ENCODE assay signal across 6 cellular contexts in the genomic region with DNA sequence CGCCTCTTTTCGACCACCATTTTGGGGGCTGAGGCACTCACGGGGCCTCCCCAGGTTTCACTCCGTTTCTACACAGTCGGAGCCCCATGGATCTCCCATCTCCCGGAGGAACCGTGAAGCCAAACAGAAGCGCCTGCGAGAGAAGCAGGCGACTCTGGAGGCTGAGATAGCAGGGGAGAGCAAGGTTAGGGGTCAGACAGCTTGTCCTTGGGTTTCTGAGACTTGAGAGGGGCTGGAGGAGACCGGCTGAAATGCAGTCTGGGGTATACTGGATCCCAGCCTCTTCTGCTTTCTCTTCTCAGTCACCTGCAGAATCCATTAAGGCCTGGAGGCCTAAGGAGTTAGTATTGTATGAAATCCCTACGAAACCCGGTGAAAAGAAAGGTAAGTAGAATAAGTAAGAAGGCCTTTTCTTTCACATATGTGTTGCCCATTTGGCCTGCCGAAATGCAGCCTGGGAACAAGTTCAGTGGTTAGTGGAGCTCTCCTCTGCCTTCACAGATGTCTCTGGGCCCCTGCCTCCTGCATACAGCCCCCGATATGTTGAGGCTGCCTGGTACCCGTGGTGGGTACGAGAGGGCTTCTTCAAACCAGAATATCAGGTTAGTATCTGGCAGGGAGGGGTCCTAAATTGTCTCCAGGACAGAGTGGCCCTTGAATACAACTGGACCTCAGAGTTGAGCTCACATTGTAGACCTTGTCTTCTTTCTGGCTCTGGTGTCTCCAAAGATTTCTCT. TPM values are rescaled to one million over a fixed set of nuclear protein-coding genes. Genes with fewer than 3 reads are reported as not detected.
DNase-seq lines count a peak whose midpoint lies in the region; ATAC-seq and TF ChIP-seq lines count a peak whose summit lies in the region.

No MANE protein-coding gene starts in this region.

- TF ChIP-seq RAD21 in neural cell (conservative IDR thresholded peaks at IDR 0.05): no peak

- no peaks in the 10 kb centered on the region for H3F3A ChIP-seq in neural cell (ENCODE audit: insufficient read depth, low read length, poor library complexity, severe bottlenecking)

- no peak for ATAC-seq in GM18909 (IDR thresholded peaks at IDR 0.05; ENCODE audit: poor library complexity, unreplicated experiment)

- DNase-seq in effector CD4-positive, alpha-beta T cell: no peak
- no peak for DNase-seq in OCI-M2 (lab: John Stamatoyannopoulos, UW; ENCODE audit: unreplicated experiment)

- no peak overlapping the region for H2AFZ ChIP-seq in neural cell (ENCODE audit: low read depth, low read length)

- no peak overlapping the region for H3K27ac ChIP-seq in neural cell (ENCODE audit: low read length)

- H3K9me2 ChIP-seq in neural cell (ENCODE audit: insufficient read depth, low read length): no peaks in the 10 kb centered on the region

- H3K36me3 Mint-ChIP-seq in IgD-negative memory B cell (peaks cover 4% of the 10 kb centered on the region), brain (peaks cover 54% of the 10 kb centered on the region)

- H3K4me3 ChIP-seq in neural cell (ENCODE audit: low read length): peak overlapping the region; percentile 70

- no peaks in the 10 kb centered on the region for H3K9me3 ChIP-seq in neural cell (ENCODE audit: low read length)

- no peaks in the 10 kb centered on the region for H3K27me3 ChIP-seq in neural cell (ENCODE audit: insufficient read depth, low read depth, low read length)

- TF ChIP-seq CTCF in brain (conservative IDR thresholded peaks at IDR 0.05) (no peak), neural cell (IDR thresholded peaks at IDR 0.05; ENCODE audit: poor library complexity, severe bottlenecking) (no peak)

- no peaks in the 10 kb centered on the region for H3K9me3 Mint-ChIP-seq in IgD-negative memory B cell
- H3K9me3 Mint-ChIP-seq in brain: no peaks in the 10 kb centered on the region

- H3K27ac Mint-ChIP-seq in IgD-negative memory B cell (peak overlapping the region; percentile 4 to 89 (median 31)), brain (peak overlapping the region; percentile 87 to 99 (median 97))

- H3K4me1 Mint-ChIP-seq in IgD-negative memory B cell (peaks cover 9 to 14% (median 11%) of the 10 kb centered on the region in 3 donors), brain (peaks cover 50% of the 10 kb centered on the region)

- H3K27me3 Mint-ChIP-seq in IgD-negative memory B cell: no peaks in the 10 kb centered on the region
- H3K27me3 Mint-ChIP-seq in brain: peaks cover 3% of the 10 kb centered on the region

- H3K4me3 Mint-ChIP-seq in IgD-negative memory B cell (peak overlapping the region; percentile 94 to 98 (median 96)), brain (peak overlapping the region; percentile 88 to 96 (median 95))

- peaks cover 7% of the 10 kb centered on the region for H3K36me3 ChIP-seq in neural cell (ENCODE audit: insufficient read depth, low read length)

- no peaks in the 10 kb centered on the region for H3K79me2 ChIP-seq in neural cell (replicated peaks; ENCODE audit: insufficient read depth, low read length)

- peak overlapping the region; percentile 63 for H3K9ac ChIP-seq in neural cell (ENCODE audit: low read length)

- TF ChIP-seq EP300 in neural cell (conservative IDR thresholded peaks at IDR 0.05; ENCODE audit: poor library complexity, severe bottlenecking): no peak

- H4K20me1 ChIP-seq in neural cell (ENCODE audit: insufficient read depth): no peaks in the 10 kb centered on the region

- peak overlapping the region; percentile 23 for H3K4me2 ChIP-seq in neural cell (ENCODE audit: low read length)

TF ChIP-seq in neural cell, 6 proteins besides CTCF, POLR2A, EP300 and RAD21:
- no peak for TF ChIP-seq EZH2 (IDR thresholded peaks at IDR 0.05; ENCODE audit: borderline replicate concordance, insufficient read depth, low read length, poor library complexity, severe bottlenecking)
- no peak for TF ChIP-seq SMC3 (conservative IDR thresholded peaks at IDR 0.05; ENCODE audit: poor library complexity)
- TF ChIP-seq MXI1 (conservative IDR thresholded peaks at IDR 0.05; ENCODE audit: poor library complexity, severe bottlenecking): no peak
- no peak for TF ChIP-seq POLR2AphosphoS5 (IDR thresholded peaks at IDR 0.05)
- TF ChIP-seq, protein P1, sequence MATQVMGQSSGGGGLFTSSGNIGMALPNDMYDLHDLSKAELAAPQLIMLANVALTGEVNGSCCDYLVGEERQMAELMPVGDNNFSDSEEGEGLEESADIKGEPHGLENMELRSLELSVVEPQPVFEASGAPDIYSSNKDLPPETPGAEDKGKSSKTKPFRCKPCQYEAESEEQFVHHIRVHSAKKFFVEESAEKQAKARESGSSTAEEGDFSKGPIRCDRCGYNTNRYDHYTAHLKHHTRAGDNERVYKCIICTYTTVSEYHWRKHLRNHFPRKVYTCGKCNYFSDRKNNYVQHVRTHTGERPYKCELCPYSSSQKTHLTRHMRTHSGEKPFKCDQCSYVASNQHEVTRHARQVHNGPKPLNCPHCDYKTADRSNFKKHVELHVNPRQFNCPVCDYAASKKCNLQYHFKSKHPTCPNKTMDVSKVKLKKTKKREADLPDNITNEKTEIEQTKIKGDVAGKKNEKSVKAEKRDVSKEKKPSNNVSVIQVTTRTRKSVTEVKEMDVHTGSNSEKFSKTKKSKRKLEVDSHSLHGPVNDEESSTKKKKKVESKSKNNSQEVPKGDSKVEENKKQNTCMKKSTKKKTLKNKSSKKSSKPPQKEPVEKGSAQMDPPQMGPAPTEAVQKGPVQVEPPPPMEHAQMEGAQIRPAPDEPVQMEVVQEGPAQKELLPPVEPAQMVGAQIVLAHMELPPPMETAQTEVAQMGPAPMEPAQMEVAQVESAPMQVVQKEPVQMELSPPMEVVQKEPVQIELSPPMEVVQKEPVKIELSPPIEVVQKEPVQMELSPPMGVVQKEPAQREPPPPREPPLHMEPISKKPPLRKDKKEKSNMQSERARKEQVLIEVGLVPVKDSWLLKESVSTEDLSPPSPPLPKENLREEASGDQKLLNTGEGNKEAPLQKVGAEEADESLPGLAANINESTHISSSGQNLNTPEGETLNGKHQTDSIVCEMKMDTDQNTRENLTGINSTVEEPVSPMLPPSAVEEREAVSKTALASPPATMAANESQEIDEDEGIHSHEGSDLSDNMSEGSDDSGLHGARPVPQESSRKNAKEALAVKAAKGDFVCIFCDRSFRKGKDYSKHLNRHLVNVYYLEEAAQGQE (IDR thresholded peaks at IDR 0.05; ENCODE audit: borderline replicate concordance): no peak
- TF ChIP-seq TAF1 (IDR thresholded peaks at IDR 0.05; ENCODE audit: low read depth): no peak

RNA-seq across cellular contexts. Expression of a gene that starts 1.0 kb away (rescaled TPM):
- polyA plus RNA-seq in IgD-negative memory B cell: 26.0 TPM
- 18.0 TPM for polyA plus RNA-seq in brain (ENCODE audit: insufficient read depth, low read depth, low replicate concordance)
- 93.4 and 125 TPM in 2 replicates for polyA plus RNA-seq in neural cell
- polyA minus RNA-seq in neural cell: 35.2 and 36.0 TPM in 2 replicates

RNA-seq across cellular contexts. Expression of a gene that starts 7.0 kb away (rescaled TPM):
- 8.4 TPM for polyA plus RNA-seq in IgD-negative memory B cell
- polyA plus RNA-seq in brain (ENCODE audit: insufficient read depth, low read depth, low replicate concordance): 33.0 TPM
- 87.7 and 101 TPM in 2 replicates for polyA plus RNA-seq in neural cell
- polyA minus RNA-seq in neural cell: 45.0 and 47.0 TPM in 2 replicates

RNA-seq across cellular contexts. Expression of a gene that starts 16.9 kb away (rescaled TPM):
- 0.60 TPM for polyA plus RNA-seq in IgD-negative memory B cell
- polyA plus RNA-seq in brain (ENCODE audit: insufficient read depth, low read depth, low replicate concordance): not detected
- polyA plus RNA-seq in neural cell: not detected in 2 replicates
- polyA minus RNA-seq in neural cell: not detected in 2 replicates

RNA-seq across cellular contexts. Expression of a gene that starts 25.8 kb away (rescaled TPM):
- polyA plus RNA-seq in IgD-negative memory B cell (not detected), brain (ENCODE audit: insufficient read depth, low read depth, low replicate concordance) (not detected), neural cell (not detected in 2 replicates)
- polyA minus RNA-seq in neural cell: not detected in 2 replicates

RNA-seq across cellular contexts. Expression of a gene that starts 30.7 kb away (rescaled TPM):
- 4.6 TPM for polyA plus RNA-seq in IgD-negative memory B cell
- polyA plus RNA-seq in brain (ENCODE audit: insufficient read depth, low read depth, low replicate concordance): 221 TPM
- 196 and 250 TPM in 2 replicates for polyA plus RNA-seq in neural cell
- 265 and 314 TPM in 2 replicates for polyA minus RNA-seq in neural cell
